ENCODE assay signal across 11 cellular contexts in genomic region chr14:66045572-66046021, GRCh38.
DNase-seq lines count a peak whose midpoint lies in the region; ATAC-seq and TF ChIP-seq lines count a peak whose summit lies in the region.
"Had no signal": no experiment of that assay in that cellular context is flagged by ENCODE, and none has a peak within 500 bp of the region (broad histone marks: within the 10 kb centered on the region; RNA-seq: fewer than 3 reads in every experiment).

No MANE protein-coding gene starts in this region.

- H3K27ac ChIP-seq in brain microvascular endothelial cell (no peak overlapping the region), upper lobe of right lung (no peak overlapping the region), Peyer's patch (no peak overlapping the region)
- H3K27ac ChIP-seq: gastrocnemius medialis had no signal

- no peaks in the 10 kb centered on the region for H3K27me3 ChIP-seq in brain microvascular endothelial cell (replicated peaks)
- H3K27me3 ChIP-seq in upper lobe of right lung, result no peaks in the 10 kb centered on the region
- H3K27me3 ChIP-seq in Peyer's patch, result no peaks in the 10 kb centered on the region
- H3K27me3 ChIP-seq: gastrocnemius medialis had no signal

- ATAC-seq in upper lobe of right lung, result peak; percentile 59
- ATAC-seq: gastrocnemius medialis, natural killer cell had no signal

- TF ChIP-seq CTCF in brain microvascular endothelial cell (IDR thresholded peaks at IDR 0.05; ENCODE audit: low read depth, low read length, missing control alignments), result no peak
- TF ChIP-seq CTCF in upper lobe of right lung (IDR thresholded peaks at IDR 0.05), result no peak
- no peak for TF ChIP-seq CTCF in Peyer's patch (IDR thresholded peaks at IDR 0.05)

- no peaks in the 10 kb centered on the region for H3K4me1 ChIP-seq in upper lobe of right lung
- no peaks in the 10 kb centered on the region for H3K4me1 ChIP-seq in Peyer's patch
- H3K4me1 ChIP-seq: gastrocnemius medialis had no signal

- H3K9me3 ChIP-seq in upper lobe of right lung (no peaks in the 10 kb centered on the region), Peyer's patch (no peaks in the 10 kb centered on the region)
- H3K9me3 ChIP-seq: gastrocnemius medialis had no signal

- intact Hi-C loops in upper lobe of right lung (cut with DNase I), result no loop called here

- in situ Hi-C loops in brain microvascular endothelial cell (cut with HindIII; ENCODE audit: low pct_ligation_motif_present, low sequenced_read_pairs), result no loop called here

- H3K36me3 ChIP-seq in brain microvascular endothelial cell (replicated peaks) (no peaks in the 10 kb centered on the region), upper lobe of right lung (no peaks in the 10 kb centered on the region), Peyer's patch (no peaks in the 10 kb centered on the region)
- H3K36me3 ChIP-seq: gastrocnemius medialis had no signal

- no peak overlapping the region for H3K4me3 ChIP-seq in brain microvascular endothelial cell (ENCODE audit: low read depth, low read length)
- H3K4me3 ChIP-seq in upper lobe of right lung, result no peak overlapping the region
- H3K4me3 ChIP-seq in Peyer's patch, result no peak overlapping the region
- H3K4me3 ChIP-seq: gastrocnemius medialis had no signal

- DNase-seq in NCI-H748 (lab: John Stamatoyannopoulos, UW; ENCODE audit: unreplicated experiment) (peak; percentile 39), NCI-H748 treated with DMSO at 0.1 percent for 48 hours (lab: John Stamatoyannopoulos, UW) (no peak), brain microvascular endothelial cell (peak; percentile 27), iPS-NIHi7 (ENCODE audit: extremely low spot score) (peak; percentile 24), upper lobe of right lung (no peak), Peyer's patch (no peak)
- DNase-seq in stimulated activated CD4-positive, alpha-beta T cell treated with anti-CD3 and anti-CD28 coated beads, Interleukin-2, amount 100 ng/mL, for 48 hours, result no peak
- no peak for DNase-seq in activated CD4-positive, alpha-beta T cell treated with anti-CD3 and anti-CD28 coated beads, Interleukin-2, amount 50 U/mL, for 4 hours
- DNase-seq: gastrocnemius medialis, kidney, natural killer cell had no signal

- TF ChIP-seq POLR2A in Peyer's patch (IDR thresholded peaks at IDR 0.05), result no peak

Comparison
In these comparisons a context has a peak if more than half of its experiments do, and no peak if none do; other contexts are left out.
1. DNase-seq: peak in NCI-H748 (single experiment), brain microvascular endothelial cell (single experiment) and iPS-NIHi7 (single experiment); none in NCI-H748 treated with DMSO at 0.1 percent for 48 hours (single experiment), upper lobe of right lung (single experiment), Peyer's patch (0 of 3), stimulated activated CD4-positive, alpha-beta T cell treated with anti-CD3 and anti-CD28 coated beads, Interleukin-2, amount 100 ng/mL, for 48 hours (0 of 2) and activated CD4-positive, alpha-beta T cell treated with anti-CD3 and anti-CD28 coated beads, Interleukin-2, amount 50 U/mL, for 4 hours (0 of 2).